ENCODE assay signal across 9 cellular contexts in the genomic region with DNA sequence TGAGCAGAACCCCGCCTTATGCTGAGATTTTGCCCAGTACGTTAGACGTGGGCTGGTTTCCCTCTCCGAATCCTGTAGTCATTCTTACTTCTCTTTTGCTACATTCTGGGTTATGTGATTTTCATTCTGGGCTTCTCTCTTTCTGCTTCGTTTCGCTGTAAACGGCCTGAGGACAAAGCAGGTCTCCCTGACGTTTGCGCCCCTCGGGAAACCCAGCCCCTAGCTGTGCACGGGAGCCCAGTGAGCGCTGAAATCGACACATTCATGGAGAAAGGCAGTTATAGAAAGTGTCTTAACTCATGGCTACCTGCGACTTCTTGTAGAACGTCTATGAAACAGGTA. TPM values are rescaled to one million over a fixed set of nuclear protein-coding genes. Genes with fewer than 3 reads are reported as not detected.
DNase-seq lines count a peak whose midpoint lies in the region; ATAC-seq and TF ChIP-seq lines count a peak whose summit lies in the region.
"Had no signal": no experiment of that assay in that cellular context is flagged by ENCODE, and none has a peak within 500 bp of the region (broad histone marks: within the 10 kb centered on the region; RNA-seq: fewer than 3 reads in every experiment).

No MANE protein-coding gene starts in this region.

- H3K4me1 ChIP-seq in mucosa of stomach (ENCODE audit: control insufficient read depth, insufficient read depth, low read length): peaks cover 9% of the 10 kb centered on the region
- peaks cover 0 to 11% (median 5%) of the 10 kb centered on the region in 4 donors for H3K4me1 ChIP-seq in tibial nerve

- TF ChIP-seq POLR2A in tibial nerve (IDR thresholded peaks at IDR 0.05): no peak

- 11 to 12% methylated on average over 15 of the region's 15 CpGs for WGBS in tibial nerve, 2 donors

- peak overlapping the region; percentile 14 for H3K9ac ChIP-seq in mucosa of stomach (ENCODE audit: low read length)

- H3K4me3 Mint-ChIP-seq in activated naive CD4-positive, alpha-beta T cell treated with anti-CD3 and anti-CD28 coated beads for 36 hours: peak overlapping the region; percentile 69
- H3K4me3 Mint-ChIP-seq in type B pancreatic cell: peak overlapping the region; percentile 80

- no peaks in the 10 kb centered on the region for H3K9me3 ChIP-seq in mucosa of stomach (ENCODE audit: control insufficient read depth, low read length)
- no peaks in the 10 kb centered on the region for H3K9me3 ChIP-seq in tibial nerve

- no peak for DNase-seq in activated naive CD4-positive, alpha-beta T cell treated with anti-CD3 and anti-CD28 coated beads for 36 hours
- no peak for DNase-seq in activated naive CD4-positive, alpha-beta T cell treated with anti-CD3 and anti-CD28 coated beads, Interleukin-2, amount 50 U/mL, for 16 hours
- DNase-seq in dorsolateral prefrontal cortex: no peak
- DNase-seq in type B pancreatic cell (ENCODE audit: extremely low spot score, unreplicated experiment): no peak
- no peak for DNase-seq in tibial nerve (ENCODE audit: low spot score in 2 of 2)
- DNase-seq: NCI-H1092 had no signal

- no peak for TF ChIP-seq EP300 in tibial nerve (IDR thresholded peaks at IDR 0.05)

- ATAC-seq in HG02938 (IDR thresholded peaks at IDR 0.05; ENCODE audit: unreplicated experiment): no peak
- ATAC-seq in HG03439 (IDR thresholded peaks at IDR 0.05; ENCODE audit: unreplicated experiment): no peak

- H3K4me1 Mint-ChIP-seq in activated naive CD4-positive, alpha-beta T cell treated with anti-CD3 and anti-CD28 coated beads for 36 hours (ENCODE audit: low read depth): peaks cover 6% of the 10 kb centered on the region
- no peaks in the 10 kb centered on the region for H3K4me1 Mint-ChIP-seq in type B pancreatic cell (ENCODE audit: unreplicated experiment)

- peak overlapping the region; percentile 21 to 67 (median 48) for H3K4me3 ChIP-seq in dorsolateral prefrontal cortex
- no peak overlapping the region for H3K4me3 ChIP-seq in mucosa of stomach (ENCODE audit: low read length)
- H3K4me3 ChIP-seq in tibial nerve: peak overlapping the region in 2 of 4 donors; percentile 22 to 35

- no peak overlapping the region for H3K27ac ChIP-seq in dorsolateral prefrontal cortex
- H3K27ac ChIP-seq in tibial nerve: no peak overlapping the region

- no peaks in the 10 kb centered on the region for H3K9me3 Mint-ChIP-seq in activated naive CD4-positive, alpha-beta T cell treated with anti-CD3 and anti-CD28 coated beads for 36 hours
- H3K9me3 Mint-ChIP-seq in type B pancreatic cell: peaks cover 4% of the 10 kb centered on the region

- TF ChIP-seq CTCF in dorsolateral prefrontal cortex (IDR thresholded peaks at IDR 0.05 in 54 of 56, conservative IDR thresholded peaks at IDR 0.05 in 2 of 56; ENCODE audit: low read depth in 1 of 56, partially characterized antibody in 56 of 56): peak in 19 of 56 donors; percentile 2 to 54 (median 24)
- no peak for TF ChIP-seq CTCF in type B pancreatic cell (conservative IDR thresholded peaks at IDR 0.05)
- no peak for TF ChIP-seq CTCF in tibial nerve (IDR thresholded peaks at IDR 0.05)

- H3K36me3 Mint-ChIP-seq in activated naive CD4-positive, alpha-beta T cell treated with anti-CD3 and anti-CD28 coated beads for 36 hours (ENCODE audit: low read depth): no peaks in the 10 kb centered on the region
- no peaks in the 10 kb centered on the region for H3K36me3 Mint-ChIP-seq in type B pancreatic cell

- CTCF ChIA-PET in activated naive CD4-positive, alpha-beta T cell treated with anti-CD3 and anti-CD28 coated beads for 36 hours (lab: Charles Lee): interaction anchor here (1.0 to 5.2 kb wide), 3 partner anchors 12 to 584 kb away, joined by 4 to 40 read pairs (median 4); no protein-coding TSS in a partner anchor

- intact Hi-C loops in activated naive CD4-positive, alpha-beta T cell treated with anti-CD3 and anti-CD28 coated beads for 36 hours (cut with micrococcal nuclease): loop anchor here (1.0 to 10.0 kb wide), 4 partner anchors 136 to 585 kb away; no protein-coding TSS in a partner anchor
- intact Hi-C loops in dorsolateral prefrontal cortex (cut with DNase I): loop anchor here in 1 of 2 donors (5.0 kb wide), 4 partner anchors 74 to 584 kb away; a partner anchor contains a TSS

- H3K27me3 Mint-ChIP-seq in activated naive CD4-positive, alpha-beta T cell treated with anti-CD3 and anti-CD28 coated beads for 36 hours (ENCODE audit: low read depth): peaks cover 40% of the 10 kb centered on the region
- peaks cover 46% of the 10 kb centered on the region for H3K27me3 Mint-ChIP-seq in type B pancreatic cell

- H3K27ac Mint-ChIP-seq in activated naive CD4-positive, alpha-beta T cell treated with anti-CD3 and anti-CD28 coated beads for 36 hours: no peak overlapping the region
- no peak overlapping the region for H3K27ac Mint-ChIP-seq in type B pancreatic cell

- H3K27me3 ChIP-seq in dorsolateral prefrontal cortex (peaks cover 0 to 15% (median 0%) of the 10 kb centered on the region in 45 donors), mucosa of stomach (ENCODE audit: control insufficient read depth, insufficient read depth, low read length) (peaks cover 8% of the 10 kb centered on the region), tibial nerve (peaks cover 0 to 30% of the 10 kb centered on the region in 2 donors)

- H3K36me3 ChIP-seq in mucosa of stomach (ENCODE audit: control insufficient read depth, insufficient read depth, low read length): no peaks in the 10 kb centered on the region
- H3K36me3 ChIP-seq in tibial nerve: no peaks in the 10 kb centered on the region

RNA-seq across cellular contexts. Expression of a gene that starts 22.7 kb away (rescaled TPM):
- not detected for total RNA-seq in activated naive CD4-positive, alpha-beta T cell treated with anti-CD3 and anti-CD28 coated beads for 36 hours
- total RNA-seq in dorsolateral prefrontal cortex (1 to 10 TPM in 4 of 120 experiments, under 1 TPM in 47, not detected in 69; 0.24 to 1.2 (median 0.48) TPM), type B pancreatic cell (ENCODE audit: low replicate concordance) (not detected in 2 replicates), tibial nerve (not detected)
